ENCODE assay signal across 14 cellular contexts in genomic region chr17:66677201-66677981, GRCh38.
DNase-seq lines count a peak whose midpoint lies in the region; ATAC-seq and TF ChIP-seq lines count a peak whose summit lies in the region.
"Had no signal": no experiment of that assay in that cellular context is flagged by ENCODE, and none has a peak within 500 bp of the region (broad histone marks: within the 10 kb centered on the region; RNA-seq: fewer than 3 reads in every experiment).

No MANE protein-coding gene starts in this region.

- POLR2A ChIA-PET in activated CD4-positive, alpha-beta memory T cell treated with anti-CD3 and anti-CD28 coated beads for 36 hours (lab: Charles Lee): no interaction called here
- POLR2A ChIA-PET in activated CD4-positive, alpha-beta memory T cell treated with anti-CD3 and anti-CD28 coated beads, Interleukin-2, amount 10 ng/mL, durations not matched to agents 7 days and 5 days (lab: Charles Lee): no interaction called here
- POLR2A ChIA-PET in Caco-2 (lab: Charles Lee): no interaction called here

- ATAC-seq in stimulated activated naive CD8-positive, alpha-beta T cell treated with anti-CD3 and anti-CD28 coated beads, Interleukin-15, amount 100 ng/mL, for 72 hours: peak; percentile 52
- ATAC-seq in GM21786 (IDR thresholded peaks at IDR 0.05; ENCODE audit: unreplicated experiment): no peak

- CTCF ChIA-PET in activated CD4-positive, alpha-beta memory T cell treated with anti-CD3 and anti-CD28 coated beads for 36 hours (lab: Charles Lee): no interaction called here
- CTCF ChIA-PET in activated CD4-positive, alpha-beta memory T cell treated with anti-CD3 and anti-CD28 coated beads, Interleukin-2, amount 10 ng/mL, durations not matched to agents 7 days and 5 days (lab: Charles Lee): no interaction called here
- CTCF ChIA-PET in Caco-2 (lab: Charles Lee): interaction anchor here (0.6 kb wide), 1 partner anchor 818 kb away, joined by 3 read pairs; no protein-coding TSS in a partner anchor

- BruUV-seq in Caco-2 (replicated peaks; lab: Mats Ljungman, UMichigan): no TSS peak

- peaks cover 9% of the 10 kb centered on the region for H3K9me3 Mint-ChIP-seq in activated CD4-positive, alpha-beta memory T cell treated with anti-CD3 and anti-CD28 coated beads for 36 hours
- peaks cover 8% of the 10 kb centered on the region for H3K9me3 Mint-ChIP-seq in activated CD4-positive, alpha-beta memory T cell treated with anti-CD3 and anti-CD28 coated beads, Interleukin-2, amount 10 ng/mL, durations not matched to agents 7 days and 5 days
- peaks cover 0 to 8% of the 10 kb centered on the region in 2 donors for H3K9me3 Mint-ChIP-seq in stimulated activated naive CD8-positive, alpha-beta T cell treated with anti-CD3 and anti-CD28 coated beads, Interleukin-15, amount 100 ng/mL, for 72 hours
- H3K9me3 Mint-ChIP-seq in Caco-2 (ENCODE audit: unreplicated experiment): no peaks in the 10 kb centered on the region
- H3K9me3 Mint-ChIP-seq: central memory CD8-positive, alpha-beta T cell; neural crest cell had no signal

- intact Hi-C loops in activated CD4-positive, alpha-beta memory T cell treated with anti-CD3 and anti-CD28 coated beads for 36 hours (cut with micrococcal nuclease): loop anchor here (1.0 to 10.0 kb wide), 4 partner anchors 10 to 243 kb away; no protein-coding TSS in a partner anchor
- intact Hi-C loops in Caco-2 (cut with micrococcal nuclease; ENCODE audit: unreplicated experiment): loop anchor here (10.0 kb wide), 1 partner anchor 53 kb away; no protein-coding TSS in a partner anchor

- no peak for DNase-seq in activated CD4-positive, alpha-beta memory T cell treated with anti-CD3 and anti-CD28 coated beads for 36 hours
- no peak for DNase-seq in activated CD4-positive, alpha-beta memory T cell treated with anti-CD3 and anti-CD28 coated beads, Interleukin-2, amount 10 ng/mL, durations not matched to agents 7 days and 5 days
- DNase-seq in SK-MEL-5 (ENCODE audit: low read depth, low spot score) (peak; percentile 33), fibroblast of gingiva (ENCODE audit: low read depth) (peak; percentile 83), Caco-2 (no peak), DMS53 treated with DMSO at 0.1 percent for 48 hours (lab: John Stamatoyannopoulos, UW; ENCODE audit: unreplicated experiment) (no peak)
- DNase-seq in stimulated activated naive CD8-positive, alpha-beta T cell treated with anti-CD3 and anti-CD28 coated beads, Interleukin-15, amount 100 ng/mL, for 72 hours: no peak
- DNase-seq: activated CD4-positive, CD25-positive, alpha-beta regulatory T cell; NCI-H1105 treated with DMSO at 0.1 percent for 48 hours; stimulated activated CD4-positive, alpha-beta T cell treated with anti-CD3 and anti-CD28 coated beads, Interleukin-4, amount 100 ng/mL, for 4 hours had no signal

- no peaks in the 10 kb centered on the region for H3K27me3 ChIP-seq in Caco-2 (replicated peaks; ENCODE audit: control insufficient read depth, insufficient read depth, low read length)
- H3K27me3 ChIP-seq: BLaER1 treated with 17β-estradiol and CSF1 and Interleukin-3, amounts not matched to agents 10 nM and 100 nM had no signal

- H3K4me3 Mint-ChIP-seq in activated CD4-positive, alpha-beta memory T cell treated with anti-CD3 and anti-CD28 coated beads for 36 hours: no peak overlapping the region
- no peak overlapping the region for H3K4me3 Mint-ChIP-seq in activated CD4-positive, alpha-beta memory T cell treated with anti-CD3 and anti-CD28 coated beads, Interleukin-2, amount 10 ng/mL, durations not matched to agents 7 days and 5 days
- H3K4me3 Mint-ChIP-seq in stimulated activated naive CD8-positive, alpha-beta T cell treated with anti-CD3 and anti-CD28 coated beads, Interleukin-15, amount 100 ng/mL, for 72 hours: no peak overlapping the region
- H3K4me3 Mint-ChIP-seq in Caco-2 (ENCODE audit: unreplicated experiment): no peak overlapping the region
- H3K4me3 Mint-ChIP-seq: central memory CD8-positive, alpha-beta T cell; neural crest cell had no signal

- peaks cover 13% of the 10 kb centered on the region for H3K4me1 ChIP-seq in Caco-2

- no peak for TF ChIP-seq CTCF in Caco-2 (IDR thresholded peaks at IDR 0.05; ENCODE audit: insufficient read depth in 1 of 2, low read depth in 1 of 2, low read length in 1 of 2, severe bottlenecking in 1 of 2, unreplicated experiment in 1 of 2)

- no peaks in the 10 kb centered on the region for H3K27me3 Mint-ChIP-seq in activated CD4-positive, alpha-beta memory T cell treated with anti-CD3 and anti-CD28 coated beads for 36 hours
- H3K27me3 Mint-ChIP-seq in activated CD4-positive, alpha-beta memory T cell treated with anti-CD3 and anti-CD28 coated beads, Interleukin-2, amount 10 ng/mL, durations not matched to agents 7 days and 5 days: no peaks in the 10 kb centered on the region
- no peaks in the 10 kb centered on the region for H3K27me3 Mint-ChIP-seq in stimulated activated naive CD8-positive, alpha-beta T cell treated with anti-CD3 and anti-CD28 coated beads, Interleukin-15, amount 100 ng/mL, for 72 hours
- no peaks in the 10 kb centered on the region for H3K27me3 Mint-ChIP-seq in Caco-2 (ENCODE audit: insufficient read depth, unreplicated experiment)
- H3K27me3 Mint-ChIP-seq: central memory CD8-positive, alpha-beta T cell had no signal

- no peak overlapping the region for H3K4me3 ChIP-seq in Caco-2 (ENCODE audit: low read depth, low read length)
- H3K4me3 ChIP-seq: BLaER1 treated with 17β-estradiol and CSF1 and Interleukin-3, amounts not matched to agents 10 nM and 100 nM had no signal

- H3K36me3 ChIP-seq in Caco-2 (ENCODE audit: control insufficient read depth, insufficient read depth, low read length): no peaks in the 10 kb centered on the region

- H3K4me1 Mint-ChIP-seq in activated CD4-positive, alpha-beta memory T cell treated with anti-CD3 and anti-CD28 coated beads for 36 hours (ENCODE audit: low read depth): peaks cover 54% of the 10 kb centered on the region
- H3K4me1 Mint-ChIP-seq in activated CD4-positive, alpha-beta memory T cell treated with anti-CD3 and anti-CD28 coated beads, Interleukin-2, amount 10 ng/mL, durations not matched to agents 7 days and 5 days: peaks cover 47% of the 10 kb centered on the region
- H3K4me1 Mint-ChIP-seq in stimulated activated naive CD8-positive, alpha-beta T cell treated with anti-CD3 and anti-CD28 coated beads, Interleukin-15, amount 100 ng/mL, for 72 hours: peaks cover 54% of the 10 kb centered on the region
- peaks cover 19% of the 10 kb centered on the region for H3K4me1 Mint-ChIP-seq in Caco-2 (ENCODE audit: low read depth, unreplicated experiment)

- peaks cover 28% of the 10 kb centered on the region for H3K36me3 Mint-ChIP-seq in activated CD4-positive, alpha-beta memory T cell treated with anti-CD3 and anti-CD28 coated beads for 36 hours
- peaks cover 32% of the 10 kb centered on the region for H3K36me3 Mint-ChIP-seq in activated CD4-positive, alpha-beta memory T cell treated with anti-CD3 and anti-CD28 coated beads, Interleukin-2, amount 10 ng/mL, durations not matched to agents 7 days and 5 days (ENCODE audit: low read depth)
- H3K36me3 Mint-ChIP-seq in Caco-2 (ENCODE audit: insufficient read depth, unreplicated experiment): peaks cover 11% of the 10 kb centered on the region

- H3K9me3 ChIP-seq in Caco-2: no peaks in the 10 kb centered on the region

- in situ Hi-C loops in SK-MEL-5 (cut with HindIII; ENCODE audit: low pct_unique_long_range_greater_than_20kb, low sequenced_read_pairs): no loop called here

- peak overlapping the region; percentile 9 for H3K27ac Mint-ChIP-seq in activated CD4-positive, alpha-beta memory T cell treated with anti-CD3 and anti-CD28 coated beads for 36 hours
- H3K27ac Mint-ChIP-seq in activated CD4-positive, alpha-beta memory T cell treated with anti-CD3 and anti-CD28 coated beads, Interleukin-2, amount 10 ng/mL, durations not matched to agents 7 days and 5 days: no peak overlapping the region
- H3K27ac Mint-ChIP-seq in stimulated activated naive CD8-positive, alpha-beta T cell treated with anti-CD3 and anti-CD28 coated beads, Interleukin-15, amount 100 ng/mL, for 72 hours: peak overlapping the region in 1 of 2 donors; percentile 72
- H3K27ac Mint-ChIP-seq in Caco-2 (ENCODE audit: unreplicated experiment): no peak overlapping the region

Comparison
In these comparisons a context has a peak if more than half of its experiments do, and no peak if none do; other contexts are left out.
1. DNase-seq: peak in SK-MEL-5 (single experiment) and fibroblast of gingiva (single experiment); none in activated CD4-positive, alpha-beta memory T cell treated with anti-CD3 and anti-CD28 coated beads for 36 hours (single experiment), activated CD4-positive, alpha-beta memory T cell treated with anti-CD3 and anti-CD28 coated beads, Interleukin-2, amount 10 ng/mL, durations not matched to agents 7 days and 5 days (single experiment), stimulated activated naive CD8-positive, alpha-beta T cell treated with anti-CD3 and anti-CD28 coated beads, Interleukin-15, amount 100 ng/mL, for 72 hours (0 of 2), Caco-2 (0 of 2) and DMS53 treated with DMSO at 0.1 percent for 48 hours (single experiment).